21 cellular contexts compared by ENCODE assay signal in genomic region chr3:190167936-190168680, GRCh38.
"Had no signal": no experiment of that assay in that cellular context is flagged by ENCODE, and none has a peak within 500 bp of the region (broad histone marks: within the 10 kb centered on the region; RNA-seq: fewer than 3 reads in every experiment).

No MANE protein-coding gene starts in this region.

- H3K27me3 ChIP-seq: esophagus muscularis mucosa, stomach, suprapubic skin, tibial nerve had no signal

- ATAC-seq: left ventricle myocardium superior; sciatic nerve; stimulated activated memory B cell treated with anti-CD40 and anti-IgM and Interleukin-4, amounts not matched to agents 10 μg/mL and 1 μg/mL and 100 μg/mL, for 72 hours had no signal

- H3K9me3 Mint-ChIP-seq: activated naive CD4-positive, alpha-beta T cell treated with anti-CD3 and anti-CD28 coated beads, Interleukin-2, amount 50 U/mL, for 24 hours; central memory CD8-positive, alpha-beta T cell; stimulated activated memory B cell treated with anti-CD40 and anti-IgM and Interleukin-4, amounts not matched to agents 10 μg/mL and 1 μg/mL and 100 μg/mL, for 72 hours had no signal

- H3K27ac ChIP-seq: esophagus muscularis mucosa, parathyroid adenoma, stomach, suprapubic skin, tibial nerve, WERI-Rb-1 had no signal

- H3K27ac Mint-ChIP-seq: activated naive CD4-positive, alpha-beta T cell treated with anti-CD3 and anti-CD28 coated beads, Interleukin-2, amount 50 U/mL, for 24 hours; nephron; stimulated activated memory B cell treated with anti-CD40 and anti-IgM and Interleukin-4, amounts not matched to agents 10 μg/mL and 1 μg/mL and 100 μg/mL, for 72 hours had no signal

- H3K4me3 ChIP-seq: esophagus muscularis mucosa, stomach, suprapubic skin, tibial nerve had no signal

- H3K9me3 ChIP-seq: esophagus muscularis mucosa, stomach, suprapubic skin, tibial nerve had no signal

- DNase-seq: activated CD4-positive, CD25-positive, alpha-beta regulatory T cell treated with anti-CD3 and anti-CD28 coated beads, Interleukin-2, amount 50 U/mL, for 72 hours; activated gamma-delta T cell treated with Interleukin-2 at 50 U/mL for 16 hours; activated T-cell treated with anti-CD3 and anti-CD28 coated beads, Interleukin-2, amount 50 U/mL, for 1 hour; aorta; effector memory CD4-positive, alpha-beta T cell; left ventricle myocardium superior; nucleus accumbens; small intestine; stimulated activated CD4-positive, alpha-beta T cell treated with anti-CD3 and anti-CD28 coated beads, Interleukin-15, amount 100 ng/mL, for 24 hours; stomach; T-helper 1 cell; WERI-Rb-1 had no signal

- H3K4me3 Mint-ChIP-seq: activated naive CD4-positive, alpha-beta T cell treated with anti-CD3 and anti-CD28 coated beads, Interleukin-2, amount 50 U/mL, for 24 hours; central memory CD8-positive, alpha-beta T cell; nephron; stimulated activated memory B cell treated with anti-CD40 and anti-IgM and Interleukin-4, amounts not matched to agents 10 μg/mL and 1 μg/mL and 100 μg/mL, for 72 hours had no signal

- H3K36me3 Mint-ChIP-seq: activated naive CD4-positive, alpha-beta T cell treated with anti-CD3 and anti-CD28 coated beads, Interleukin-2, amount 50 U/mL, for 24 hours; stimulated activated memory B cell treated with anti-CD40 and anti-IgM and Interleukin-4, amounts not matched to agents 10 μg/mL and 1 μg/mL and 100 μg/mL, for 72 hours had no signal

- H3K4me1 ChIP-seq: parathyroid adenoma, tibial nerve had no signal

- H3K9ac ChIP-seq: parathyroid adenoma had no signal

- H3K36me3 ChIP-seq: esophagus muscularis mucosa, stomach, suprapubic skin, tibial nerve, WERI-Rb-1 had no signal

- H3K79me2 ChIP-seq: parathyroid adenoma had no signal

- H3K27me3 Mint-ChIP-seq: central memory CD8-positive, alpha-beta T cell; stimulated activated memory B cell treated with anti-CD40 and anti-IgM and Interleukin-4, amounts not matched to agents 10 μg/mL and 1 μg/mL and 100 μg/mL, for 72 hours had no signal
